Comparison of ENCODE assay signal across 9 cellular contexts in genomic region chr3:4351164-4351855, GRCh38. TPM values are rescaled to one million over a fixed set of nuclear protein-coding genes. Genes with fewer than 3 reads are reported as not detected.
DNase-seq lines count a peak whose midpoint lies in the region; ATAC-seq and TF ChIP-seq lines count a peak whose summit lies in the region.
"Had no signal": no experiment of that assay in that cellular context is flagged by ENCODE, and none has a peak within 500 bp of the region (broad histone marks: within the 10 kb centered on the region; RNA-seq: fewer than 3 reads in every experiment).

No MANE protein-coding gene starts in this region.

- no peaks in the 10 kb centered on the region for H3K79me2 ChIP-seq in GM23338 (replicated peaks; ENCODE audit: insufficient read depth)

- H3K27ac ChIP-seq in heart right ventricle (peak overlapping the region in 8 of 10 donors; percentile 19 to 73 (median 54)), GM23338 (ENCODE audit: low read depth) (no peak overlapping the region)
- H3K27ac ChIP-seq: parathyroid adenoma had no signal

- H3K27me3 ChIP-seq in heart right ventricle, result no peaks in the 10 kb centered on the region
- no peaks in the 10 kb centered on the region for H3K27me3 ChIP-seq in GM23338 (ENCODE audit: insufficient read depth)

- TF ChIP-seq CTCF in heart right ventricle (IDR thresholded peaks at IDR 0.05) (peak in 2 of 9 donors; percentile 2 to 27), GM23338 (conservative IDR thresholded peaks at IDR 0.05; ENCODE audit: low read depth in 2 of 2) (no peak)

- no peaks in the 10 kb centered on the region for H3K4me1 Mint-ChIP-seq in GM23338

- ATAC-seq in GM18520 (IDR thresholded peaks at IDR 0.05; ENCODE audit: unreplicated experiment) (peak; percentile 27), HG03064 (IDR thresholded peaks at IDR 0.05; ENCODE audit: low read depth, unreplicated experiment) (peak; percentile 54), heart right ventricle (peak in 7 of 8 donors; percentile 18 to 80 (median 63)), GM23338 (no peak), GM21825 (IDR thresholded peaks at IDR 0.05; ENCODE audit: unreplicated experiment) (no peak)

- H3K36me3 ChIP-seq in heart right ventricle, result no peaks in the 10 kb centered on the region
- H3K36me3 ChIP-seq in GM23338 (ENCODE audit: insufficient read depth), result no peaks in the 10 kb centered on the region

- H3K27ac Mint-ChIP-seq in GM23338, result no peak overlapping the region

- H3K4me3 Mint-ChIP-seq in GM23338, result no peak overlapping the region

- peak; percentile 9 to 58 for DNase-seq in activated CD4-positive, alpha-beta T cell treated with anti-CD3 and anti-CD28 coated beads, Interleukin-2, amount 50 U/mL, for 24 hours (ENCODE audit: low read depth in 1 of 2, low spot score in 1 of 2)
- DNase-seq in heart right ventricle (no peak), GM23338 (ENCODE audit: low spot score) (no peak), NCI-H526 treated with DMSO at 0.1 percent for 48 hours (lab: John Stamatoyannopoulos, UW) (no peak)
- peak; percentile 14 for DNase-seq in stimulated activated CD8-positive, alpha-beta memory T cell treated with anti-CD3 and anti-CD28 coated beads, Interleukin-12 subunit alpha, Interleukin-12 subunit beta, amount 100 ng/mL, for 1 hour (ENCODE audit: low read depth)

- H3K4me2 ChIP-seq in GM23338, result no peak overlapping the region

- H3K9me3 ChIP-seq in heart right ventricle, result peaks cover 0 to 5% (median 0%) of the 10 kb centered on the region in 11 donors

- 42 to 50% methylated on average over 11 of the region's 11 CpGs for WGBS in heart right ventricle, 2 donors

- no peak overlapping the region for H2AFZ ChIP-seq in GM23338
- H2AFZ ChIP-seq: parathyroid adenoma had no signal

- no peaks in the 10 kb centered on the region for H4K20me1 ChIP-seq in GM23338 (replicated peaks; ENCODE audit: insufficient read depth)

- H3K4me1 ChIP-seq in heart right ventricle (peaks cover 0 to 27% (median 14%) of the 10 kb centered on the region in 9 donors), GM23338 (ENCODE audit: insufficient read depth) (no peaks in the 10 kb centered on the region)
- H3K4me1 ChIP-seq: parathyroid adenoma had no signal

- H3F3A ChIP-seq in GM23338 (replicated peaks; ENCODE audit: low read depth), result no peaks in the 10 kb centered on the region

- intact Hi-C loops in heart right ventricle (cut with DNase I), result loop anchor here (1.0 to 10.0 kb wide), 11 partner anchors 113 to 283 kb away; partner anchors contain the start of genes ITPR1 (in 4 of the 10) and SUMF1 (in 1 of the 10)

- no peaks in the 10 kb centered on the region for H3K27me3 Mint-ChIP-seq in GM23338 (ENCODE audit: insufficient read depth, low read depth, poor library complexity)

- no peaks in the 10 kb centered on the region for H3K9me2 ChIP-seq in GM23338 (ENCODE audit: insufficient read depth)

- peak overlapping the region in 9 of 10 donors; percentile 1 to 47 (median 43) for H3K4me3 ChIP-seq in heart right ventricle
- H3K4me3 ChIP-seq in GM23338, result no peak overlapping the region

- H3K36me3 Mint-ChIP-seq in GM23338 (ENCODE audit: low read depth), result no peaks in the 10 kb centered on the region

- H3K9me3 Mint-ChIP-seq in GM23338, result peaks cover 4% of the 10 kb centered on the region; the same call in 1 of the 3 replicates

TF ChIP-seq in GM23338, 12 proteins besides CTCF, POLR2A, EP300 and RAD21 (continues in another document):
- TF ChIP-seq POLR2AphosphoS5 (IDR thresholded peaks at IDR 0.05; ENCODE audit: low read depth) (no peak), EZH2phosphoT487 (IDR thresholded peaks at IDR 0.05; ENCODE audit: unreplicated experiment) (no peak), EZH2 (IDR thresholded peaks at IDR 0.05; ENCODE audit: low read depth, unreplicated experiment) (no peak), ZNF462 (CRISPR knock-in tag; IDR thresholded peaks at IDR 0.05) (no peak), CREB1 (CRISPR knock-in tag; IDR thresholded peaks at IDR 0.05; ENCODE audit: low read depth) (no peak), REST (IDR thresholded peaks at IDR 0.05; ENCODE audit: unreplicated experiment) (no peak), JUNB (IDR thresholded peaks at IDR 0.05; ENCODE audit: unreplicated experiment) (no peak), STAT1 (IDR thresholded peaks at IDR 0.05; ENCODE audit: unreplicated experiment) (no peak)

RNA-seq across cellular contexts. Expression of gene SETMAR, which starts 48.1 kb away (rescaled TPM):
- 10 to 100 TPM; 11.2 to 16.8 (median 12.7) TPM for total RNA-seq in heart right ventricle
- polyA plus RNA-seq in heart right ventricle (10 to 100 TPM in 1 of 2 donors, 1 to 10 TPM in 1; 6.0 to 30.2 TPM), GM23338 (2016; fragmentation: Nextera tagmentation; extraction: Ambion mirVana) (11.2 and 12.9 TPM in 2 replicates)
- total RNA-seq in GM23338 (2014; rRNA removed; shearing (Covaris generic)), result 14.6 and 19.8 TPM in 2 replicates

Comparison
In these comparisons a context has a peak if more than half of its experiments do, and no peak if none do; other contexts are left out.
1. ATAC-seq: peak in GM18520 (single experiment), HG03064 (single experiment) and heart right ventricle (7 of 8); none in GM23338 (single experiment) and GM21825 (single experiment).
2. DNase-seq: peak in activated CD4-positive, alpha-beta T cell treated with anti-CD3 and anti-CD28 coated beads, Interleukin-2, amount 50 U/mL, for 24 hours (2 of 2) and stimulated activated CD8-positive, alpha-beta memory T cell treated with anti-CD3 and anti-CD28 coated beads, Interleukin-12 subunit alpha, Interleukin-12 subunit beta, amount 100 ng/mL, for 1 hour (single experiment); none in heart right ventricle (0 of 2), GM23338 (single experiment) and NCI-H526 treated with DMSO at 0.1 percent for 48 hours (single experiment).